8 cellular contexts compared by ENCODE assay signal in the genomic region with DNA sequence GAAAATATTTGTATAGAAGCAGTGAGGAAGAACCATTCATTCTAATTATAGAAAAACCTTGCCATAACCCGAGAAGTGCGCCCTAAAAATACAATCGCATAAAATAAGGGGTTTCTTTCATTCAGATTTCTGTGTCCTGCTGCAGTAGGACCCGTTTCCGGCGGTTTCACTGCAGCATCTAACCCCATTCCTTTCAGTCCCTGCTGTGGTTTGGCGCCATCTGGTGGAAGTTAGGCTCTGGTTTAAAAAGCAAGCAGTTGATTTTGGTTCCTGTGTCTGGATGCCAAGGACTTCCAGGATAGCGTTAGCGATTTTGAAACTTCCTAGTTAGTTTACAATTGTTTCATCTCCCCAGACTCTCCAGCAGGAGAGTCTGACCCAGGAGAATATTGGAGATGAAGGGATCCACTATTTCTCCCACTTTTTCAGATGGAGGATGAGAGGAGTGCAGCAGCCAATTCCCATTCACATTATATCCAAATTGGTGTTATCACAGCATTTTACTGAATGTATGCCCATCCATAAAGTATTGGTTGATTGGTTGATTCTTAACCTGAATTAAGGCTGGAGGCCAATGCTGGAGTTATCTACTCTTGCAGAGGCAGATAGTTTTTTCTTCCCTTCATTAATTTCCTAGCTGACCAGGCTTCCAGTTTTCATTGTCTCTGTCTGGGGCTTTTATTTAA.
DNase-seq lines count a peak whose midpoint lies in the region; ATAC-seq and TF ChIP-seq lines count a peak whose summit lies in the region.

No MANE protein-coding gene starts in this region.

- H3K4me3 ChIP-seq in AG09309 (ENCODE audit: control insufficient read depth, low read depth, low read length) (no peak overlapping the region), WI38 (ENCODE audit: low read depth, low read length) (no peak overlapping the region)

- ATAC-seq in GM18873 (IDR thresholded peaks at IDR 0.05; ENCODE audit: low FRiP score, unreplicated experiment) (peak; percentile 93), HG03108 (IDR thresholded peaks at IDR 0.05; ENCODE audit: unreplicated experiment) (peak; percentile 69)

- TF ChIP-seq CTCF in AG09309 (IDR thresholded peaks at IDR 0.05; ENCODE audit: control insufficient read depth, insufficient read depth, low read depth, low read length, missing control alignments), result peak; percentile 97
- TF ChIP-seq CTCF in WI38 (IDR thresholded peaks at IDR 0.05; ENCODE audit: low read depth, low read length), result peak; percentile 90

- peak; percentile 67 for DNase-seq in AG09309 (ENCODE audit: low read depth)
- DNase-seq in NCI-H2171 (lab: John Stamatoyannopoulos, UW), result peak; percentile 89
- DNase-seq in cerebellar cortex (ENCODE audit: low spot score), result peak; percentile 85
- DNase-seq in kidney glomerular epithelial cell (lab: John Stamatoyannopoulos, UW), result peak; percentile 82
- DNase-seq in stimulated activated CD4-positive, alpha-beta T cell treated with anti-CD3 and anti-CD28 coated beads, Interleukin-2, amount 100 ng/mL, for 4 hours (ENCODE audit: low read depth), result peak; percentile 34

Comparison
In these comparisons a context has a peak if more than half of its experiments do, and no peak if none do; other contexts are left out.
1. DNase-seq: peak in every context shown above with its lines; median percentile 89 in NCI-H2171; 85 in cerebellar cortex; 82 in kidney glomerular epithelial cell; 67 in AG09309; 34 in stimulated activated CD4-positive, alpha-beta T cell treated with anti-CD3 and anti-CD28 coated beads, Interleukin-2, amount 100 ng/mL, for 4 hours.